1 cellular context compared by ENCODE assay signal in genomic region chr3:100096866-100097265, GRCh38.
TF ChIP-seq lines count a peak whose summit lies in the region.

No MANE protein-coding gene starts in this region.

TF ChIP-seq in GM12878, 131 proteins besides CTCF, POLR2A, EP300 and RAD21 (continued from another document):
- TF ChIP-seq, protein P1, sequence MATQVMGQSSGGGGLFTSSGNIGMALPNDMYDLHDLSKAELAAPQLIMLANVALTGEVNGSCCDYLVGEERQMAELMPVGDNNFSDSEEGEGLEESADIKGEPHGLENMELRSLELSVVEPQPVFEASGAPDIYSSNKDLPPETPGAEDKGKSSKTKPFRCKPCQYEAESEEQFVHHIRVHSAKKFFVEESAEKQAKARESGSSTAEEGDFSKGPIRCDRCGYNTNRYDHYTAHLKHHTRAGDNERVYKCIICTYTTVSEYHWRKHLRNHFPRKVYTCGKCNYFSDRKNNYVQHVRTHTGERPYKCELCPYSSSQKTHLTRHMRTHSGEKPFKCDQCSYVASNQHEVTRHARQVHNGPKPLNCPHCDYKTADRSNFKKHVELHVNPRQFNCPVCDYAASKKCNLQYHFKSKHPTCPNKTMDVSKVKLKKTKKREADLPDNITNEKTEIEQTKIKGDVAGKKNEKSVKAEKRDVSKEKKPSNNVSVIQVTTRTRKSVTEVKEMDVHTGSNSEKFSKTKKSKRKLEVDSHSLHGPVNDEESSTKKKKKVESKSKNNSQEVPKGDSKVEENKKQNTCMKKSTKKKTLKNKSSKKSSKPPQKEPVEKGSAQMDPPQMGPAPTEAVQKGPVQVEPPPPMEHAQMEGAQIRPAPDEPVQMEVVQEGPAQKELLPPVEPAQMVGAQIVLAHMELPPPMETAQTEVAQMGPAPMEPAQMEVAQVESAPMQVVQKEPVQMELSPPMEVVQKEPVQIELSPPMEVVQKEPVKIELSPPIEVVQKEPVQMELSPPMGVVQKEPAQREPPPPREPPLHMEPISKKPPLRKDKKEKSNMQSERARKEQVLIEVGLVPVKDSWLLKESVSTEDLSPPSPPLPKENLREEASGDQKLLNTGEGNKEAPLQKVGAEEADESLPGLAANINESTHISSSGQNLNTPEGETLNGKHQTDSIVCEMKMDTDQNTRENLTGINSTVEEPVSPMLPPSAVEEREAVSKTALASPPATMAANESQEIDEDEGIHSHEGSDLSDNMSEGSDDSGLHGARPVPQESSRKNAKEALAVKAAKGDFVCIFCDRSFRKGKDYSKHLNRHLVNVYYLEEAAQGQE (IDR thresholded peaks at IDR 0.05; ENCODE audit: low read depth, low read length): no peak
- TF ChIP-seq, protein P2, sequence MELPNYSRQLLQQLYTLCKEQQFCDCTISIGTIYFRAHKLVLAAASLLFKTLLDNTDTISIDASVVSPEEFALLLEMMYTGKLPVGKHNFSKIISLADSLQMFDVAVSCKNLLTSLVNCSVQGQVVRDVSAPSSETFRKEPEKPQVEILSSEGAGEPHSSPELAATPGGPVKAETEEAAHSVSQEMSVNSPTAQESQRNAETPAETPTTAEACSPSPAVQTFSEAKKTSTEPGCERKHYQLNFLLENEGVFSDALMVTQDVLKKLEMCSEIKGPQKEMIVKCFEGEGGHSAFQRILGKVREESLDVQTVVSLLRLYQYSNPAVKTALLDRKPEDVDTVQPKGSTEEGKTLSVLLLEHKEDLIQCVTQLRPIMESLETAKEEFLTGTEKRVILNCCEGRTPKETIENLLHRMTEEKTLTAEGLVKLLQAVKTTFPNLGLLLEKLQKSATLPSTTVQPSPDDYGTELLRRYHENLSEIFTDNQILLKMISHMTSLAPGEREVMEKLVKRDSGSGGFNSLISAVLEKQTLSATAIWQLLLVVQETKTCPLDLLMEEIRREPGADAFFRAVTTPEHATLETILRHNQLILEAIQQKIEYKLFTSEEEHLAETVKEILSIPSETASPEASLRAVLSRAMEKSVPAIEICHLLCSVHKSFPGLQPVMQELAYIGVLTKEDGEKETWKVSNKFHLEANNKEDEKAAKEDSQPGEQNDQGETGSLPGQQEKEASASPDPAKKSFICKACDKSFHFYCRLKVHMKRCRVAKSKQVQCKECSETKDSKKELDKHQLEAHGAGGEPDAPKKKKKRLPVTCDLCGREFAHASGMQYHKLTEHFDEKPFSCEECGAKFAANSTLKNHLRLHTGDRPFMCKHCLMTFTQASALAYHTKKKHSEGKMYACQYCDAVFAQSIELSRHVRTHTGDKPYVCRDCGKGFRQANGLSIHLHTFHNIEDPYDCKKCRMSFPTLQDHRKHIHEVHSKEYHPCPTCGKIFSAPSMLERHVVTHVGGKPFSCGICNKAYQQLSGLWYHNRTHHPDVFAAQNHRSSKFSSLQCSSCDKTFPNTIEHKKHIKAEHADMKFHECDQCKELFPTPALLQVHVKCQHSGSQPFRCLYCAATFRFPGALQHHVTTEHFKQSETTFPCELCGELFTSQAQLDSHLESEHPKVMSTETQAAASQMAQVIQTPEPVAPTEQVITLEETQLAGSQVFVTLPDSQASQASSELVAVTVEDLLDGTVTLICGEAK (IDR thresholded peaks at IDR 0.05; ENCODE audit: borderline replicate concordance): no peak
- TF ChIP-seq E4F1 (IDR thresholded peaks at IDR 0.05; ENCODE audit: borderline replicate concordance, partially characterized antibody): no peak
- no peak for TF ChIP-seq SIX5 (IDR thresholded peaks at IDR 0.05; ENCODE audit: low read depth, low read length, severe bottlenecking)
